In genomic region chr16:5054876-5055865, GRCh38 we compare ENCODE assay signal across 16 cellular contexts. TPM values are rescaled to one million over a fixed set of nuclear protein-coding genes. Genes with fewer than 3 reads are reported as not detected.
DNase-seq lines count a peak whose midpoint lies in the region; ATAC-seq and TF ChIP-seq lines count a peak whose summit lies in the region.
"Had no signal": no experiment of that assay in that cellular context is flagged by ENCODE, and none has a peak within 500 bp of the region (broad histone marks: within the 10 kb centered on the region; RNA-seq: fewer than 3 reads in every experiment).

No MANE protein-coding gene starts in this region.

- POLR2A ChIA-PET in GM10248 (lab: Yijun Ruan, JAX): no interaction called here

- no peaks in the 10 kb centered on the region for H3K36me3 ChIP-seq in upper lobe of right lung
- peaks cover 0 to 4% (median 0%) of the 10 kb centered on the region in 4 donors for H3K36me3 ChIP-seq in esophagus muscularis mucosa

- TF ChIP-seq EP300 in esophagus muscularis mucosa (IDR thresholded peaks at IDR 0.05): no peak

- H3K4me1 ChIP-seq in upper lobe of right lung (no peaks in the 10 kb centered on the region), esophagus muscularis mucosa (no peaks in the 10 kb centered on the region)

- intact Hi-C loops in upper lobe of right lung (cut with DNase I): no loop called here
- intact Hi-C loops in esophagus muscularis mucosa (cut with DNase I): no loop called here

- WGBS in esophagus muscularis mucosa: 86% methylated on average over 16 of the region's 16 CpGs

- H3K4me3 ChIP-seq in upper lobe of right lung: no peak overlapping the region
- no peak overlapping the region for H3K4me3 ChIP-seq in esophagus muscularis mucosa

- DNase-seq in NCI-H146 (lab: John Stamatoyannopoulos, UW) (peak; percentile 23), NCI-H146 treated with DMSO at 0.1 percent for 48 hours (lab: John Stamatoyannopoulos, UW; ENCODE audit: unreplicated experiment) (no peak), NCI-H69 (lab: John Stamatoyannopoulos, UW) (peak; percentile 30), islet precursor cell (peak; percentile 33), upper lobe of right lung (peak; percentile 34), esophagus muscularis mucosa (ENCODE audit: extremely low spot score) (no peak), GM10248 (ENCODE audit: extremely low spot score) (no peak)
- DNase-seq: C1 segment of cervical spinal cord; Calu3; CD4-positive, alpha-beta T cell; DMS 273 treated with DMSO at 0.1 percent for 48 hours; DMS79 had no signal

- TF ChIP-seq CTCF in upper lobe of right lung (IDR thresholded peaks at IDR 0.05) (no peak), esophagus muscularis mucosa (IDR thresholded peaks at IDR 0.05) (no peak), GM10248 (IDR thresholded peaks at IDR 0.05; ENCODE audit: control extremely low read depth, extremely low read depth, low read depth, missing control alignments) (no peak)

- H3K9me3 ChIP-seq in upper lobe of right lung (no peaks in the 10 kb centered on the region), esophagus muscularis mucosa (no peaks in the 10 kb centered on the region)

- ATAC-seq in upper lobe of right lung: peak; percentile 27

- CTCF ChIA-PET in GM10248 (lab: Yijun Ruan, JAX): interaction anchor here (1.6 to 2.4 kb wide), 8 partner anchors 9 to 38 kb away, joined by 4 to 8 read pairs (median 6); partner anchors contain the start of genes C16orf89 and NAGPA

- H3K27ac ChIP-seq in upper lobe of right lung: no peak overlapping the region
- no peak overlapping the region for H3K27ac ChIP-seq in esophagus muscularis mucosa (replicated peaks in 1 of 4)
- H3K27ac ChIP-seq: 22Rv1, HL-60 had no signal

- no peak for TF ChIP-seq POLR2A in esophagus muscularis mucosa (IDR thresholded peaks at IDR 0.05; ENCODE audit: low read depth)

- no peaks in the 10 kb centered on the region for H3K27me3 ChIP-seq in upper lobe of right lung
- H3K27me3 ChIP-seq in esophagus muscularis mucosa: peaks cover 0 to 9% (median 2%) of the 10 kb centered on the region in 4 donors

RNA-seq across cellular contexts. Expression of gene C16orf89, which starts 10.6 kb away (rescaled TPM):
- total RNA-seq in upper lobe of right lung (201 TPM), esophagus muscularis mucosa (1 to 10 TPM; 1.5 to 2.1 (median 1.9) TPM)
- total RNA-seq: B cell; Calu3; CD4-positive, alpha-beta T cell; G401 had no signal

RNA-seq across cellular contexts. Expression of gene ALG1, which starts 16.5 kb away (rescaled TPM):
- total RNA-seq in upper lobe of right lung (26.4 TPM), esophagus muscularis mucosa (10 to 100 TPM; 10.4 to 15.9 (median 12.2) TPM)

RNA-seq across cellular contexts. Expression of gene NAGPA, which starts 21.4 kb away (rescaled TPM):
- total RNA-seq in upper lobe of right lung (16.7 TPM), esophagus muscularis mucosa (10 to 100 TPM; 15.4 to 24.1 (median 21.1) TPM)

RNA-seq across cellular contexts. Expression of gene EEF2KMT, which starts 42.4 kb away (rescaled TPM):
- total RNA-seq in upper lobe of right lung: 9.6 TPM
- 10 to 100 TPM in 3 of 4 donors, 1 to 10 TPM in 1; 10.0 to 15.6 (median 13.7) TPM for total RNA-seq in esophagus muscularis mucosa

Comparison
In these comparisons a context has a peak if more than half of its experiments do, and no peak if none do; other contexts are left out.
1. DNase-seq: peak in NCI-H146 (single experiment), NCI-H69 (single experiment), islet precursor cell (single experiment) and upper lobe of right lung (single experiment); none in NCI-H146 treated with DMSO at 0.1 percent for 48 hours (single experiment), esophagus muscularis mucosa (single experiment) and GM10248 (single experiment).
2. RNA of gene C16orf89, which starts 10.6 kb away (total RNA-seq): 201 TPM in upper lobe of right lung (single experiment); 1.5 to 2.1 TPM in esophagus muscularis mucosa; every median in the first group is over 10 times any median in the second.